In genomic region chr17:2015314-2015713, GRCh38 we compare ENCODE assay signal across 30 cellular contexts.
"Had no signal": no experiment of that assay in that cellular context is flagged by ENCODE, and none has a peak within 500 bp of the region (broad histone marks: within the 10 kb centered on the region; RNA-seq: fewer than 3 reads in every experiment).

No MANE protein-coding gene starts in this region.

- H3K27ac ChIP-seq: brain microvascular endothelial cell, esophagus muscularis mucosa, foreskin keratinocyte, gastrocnemius medialis, heart right ventricle had no signal

- FAIRE-seq: astrocyte, colon had no signal

- H3K4me1 Mint-ChIP-seq: activated CD4-positive, alpha-beta memory T cell treated with anti-CD3 and anti-CD28 coated beads, Interleukin-2, amount 10 ng/mL, durations not matched to agents 7 days and 5 days; activated CD4-positive, alpha-beta T cell treated with anti-CD3 and anti-CD28 coated beads, Interleukin-2, amount 10 ng/mL, durations not matched to agents 7 days and 5 days; activated naive CD8-positive, alpha-beta T cell treated with anti-CD3 and anti-CD28 coated beads, Interleukin-2, amount 10 ng/mL, durations not matched to agents 7 days and 5 days had no signal

- H3K4me1 ChIP-seq: foreskin keratinocyte had no signal

- DNase-seq: activated CD4-positive, alpha-beta memory T cell treated with anti-CD3 and anti-CD28 coated beads, Interleukin-2, amount 10 ng/mL, durations not matched to agents 7 days and 5 days; activated CD4-positive, alpha-beta T cell treated with anti-CD3 and anti-CD28 coated beads for 1 hour; activated CD4-positive, alpha-beta T cell treated with anti-CD3 and anti-CD28 coated beads for 4 hours; activated CD4-positive, alpha-beta T cell treated with anti-CD3 and anti-CD28 coated beads, Interleukin-2, amount 10 ng/mL, durations not matched to agents 7 days and 5 days; activated CD4-positive, alpha-beta T cell treated with anti-CD3 and anti-CD28 coated beads, Interleukin-2, amount 50 U/mL, for 4 hours; activated CD8-positive, alpha-beta memory T cell treated with anti-CD3 and anti-CD28 coated beads, Interleukin-2, amount 50 U/mL, for 48 hours; activated effector memory CD4-positive, alpha-beta T cell treated with Interleukin-2 at 50 U/mL for 16 hours; activated gamma-delta T cell treated with Interleukin-2 at 50 U/mL for 16 hours; activated naive CD4-positive, alpha-beta T cell treated with anti-CD3 and anti-CD28 coated beads, Interleukin-2, amount 50 U/mL, for 16 hours; activated naive CD4-positive, alpha-beta T cell treated with Interleukin-2 at 50 U/mL for 16 hours; activated naive CD8-positive, alpha-beta T cell treated with anti-CD3 and anti-CD28 coated beads, Interleukin-2, amount 10 ng/mL, durations not matched to agents 7 days and 5 days; activated T-cell treated with anti-CD3 and anti-CD28 coated beads for 4 hours; activated T-cell treated with anti-CD3 and anti-CD28 coated beads, Interleukin-2, amount 50 U/mL, for 24 hours; amniotic stem cell; anterior cingulate cortex; brain microvascular endothelial cell; caudate nucleus; cortex of kidney; dermis blood vessel endothelial cell; effector CD4-positive, alpha-beta T cell; effector memory CD8-positive, alpha-beta T cell; erythroblast; foreskin keratinocyte; gastrocnemius medialis; heart right ventricle; T-helper 2 cell had no signal

- H3K4me3 Mint-ChIP-seq: activated CD4-positive, alpha-beta memory T cell treated with anti-CD3 and anti-CD28 coated beads, Interleukin-2, amount 10 ng/mL, durations not matched to agents 7 days and 5 days; activated CD4-positive, alpha-beta T cell treated with anti-CD3 and anti-CD28 coated beads, Interleukin-2, amount 10 ng/mL, durations not matched to agents 7 days and 5 days; activated naive CD8-positive, alpha-beta T cell treated with anti-CD3 and anti-CD28 coated beads, Interleukin-2, amount 10 ng/mL, durations not matched to agents 7 days and 5 days; activated T-cell treated with anti-CD3 and anti-CD28 coated beads, Interleukin-2, amount 50 U/mL, for 24 hours; activated T-helper 17 cell treated with anti-CD3 and anti-CD28 coated beads, Interleukin-2, amount 50 U/mL, for 72 hours; effector memory CD8-positive, alpha-beta T cell had no signal

- ATAC-seq: activated T-helper 17 cell treated with anti-CD3 and anti-CD28 coated beads, Interleukin-2, amount 50 U/mL, for 72 hours; effector memory CD8-positive, alpha-beta T cell; foreskin keratinocyte; gastrocnemius medialis had no signal

- H3K27me3 ChIP-seq: gastrocnemius medialis had no signal

- H3K9me3 Mint-ChIP-seq: activated naive CD8-positive, alpha-beta T cell treated with anti-CD3 and anti-CD28 coated beads, Interleukin-2, amount 10 ng/mL, durations not matched to agents 7 days and 5 days; activated T-cell treated with anti-CD3 and anti-CD28 coated beads, Interleukin-2, amount 50 U/mL, for 24 hours; activated T-helper 17 cell treated with anti-CD3 and anti-CD28 coated beads, Interleukin-2, amount 50 U/mL, for 72 hours; effector memory CD8-positive, alpha-beta T cell had no signal

- H3K4me3 ChIP-seq: esophagus muscularis mucosa, gastrocnemius medialis, heart right ventricle had no signal

- H3K9me3 ChIP-seq: esophagus muscularis mucosa, gastrocnemius medialis, heart right ventricle had no signal

- H3K36me3 ChIP-seq: brain microvascular endothelial cell, esophagus muscularis mucosa, gastrocnemius medialis, heart right ventricle had no signal

- H3K27ac Mint-ChIP-seq: activated CD4-positive, alpha-beta memory T cell treated with anti-CD3 and anti-CD28 coated beads, Interleukin-2, amount 10 ng/mL, durations not matched to agents 7 days and 5 days; activated CD4-positive, alpha-beta T cell treated with anti-CD3 and anti-CD28 coated beads, Interleukin-2, amount 10 ng/mL, durations not matched to agents 7 days and 5 days; activated naive CD8-positive, alpha-beta T cell treated with anti-CD3 and anti-CD28 coated beads, Interleukin-2, amount 10 ng/mL, durations not matched to agents 7 days and 5 days; activated T-cell treated with anti-CD3 and anti-CD28 coated beads, Interleukin-2, amount 50 U/mL, for 24 hours; activated T-helper 17 cell treated with anti-CD3 and anti-CD28 coated beads, Interleukin-2, amount 50 U/mL, for 72 hours; effector memory CD8-positive, alpha-beta T cell had no signal

- H3K36me3 Mint-ChIP-seq: activated naive CD8-positive, alpha-beta T cell treated with anti-CD3 and anti-CD28 coated beads, Interleukin-2, amount 10 ng/mL, durations not matched to agents 7 days and 5 days had no signal
